Comparison of ENCODE assay signal across 8 cellular contexts in genomic region chr11:2891901-2892214, GRCh38. TPM values are rescaled to one million over a fixed set of nuclear protein-coding genes. Genes with fewer than 3 reads are reported as not detected.
DNase-seq lines count a peak whose midpoint lies in the region; ATAC-seq and TF ChIP-seq lines count a peak whose summit lies in the region.

No MANE protein-coding gene starts in this region.

- CTCF ChIA-PET in activated CD8-positive, alpha-beta memory T cell treated with anti-CD3 and anti-CD28 coated beads, Interleukin-2, amount 10 ng/mL, durations not matched to agents 7 days and 5 days (lab: Charles Lee): interaction anchor here (0.7 to 13.8 kb wide), 22 partner anchors 11 to 491 kb away, joined by 3 to 471 read pairs (median 4); partner anchors contain the start of genes PHLDA2 and TSSC4

- TF ChIP-seq CTCF in astrocyte of the spinal cord (IDR thresholded peaks at IDR 0.05; ENCODE audit: low read depth, low read length): no peak
- TF ChIP-seq CTCF in lung (IDR thresholded peaks at IDR 0.05; ENCODE audit: control extremely low read depth, extremely low read depth): no peak
- TF ChIP-seq CTCF in upper lobe of left lung (IDR thresholded peaks at IDR 0.05): no peak

- H3K4me3 Mint-ChIP-seq in activated CD8-positive, alpha-beta memory T cell treated with anti-CD3 and anti-CD28 coated beads, Interleukin-2, amount 10 ng/mL, durations not matched to agents 7 days and 5 days: peak overlapping the region; percentile 59

- peaks cover 18% of the 10 kb centered on the region for H3K4me1 Mint-ChIP-seq in activated CD8-positive, alpha-beta memory T cell treated with anti-CD3 and anti-CD28 coated beads, Interleukin-2, amount 10 ng/mL, durations not matched to agents 7 days and 5 days

- DNase-seq in activated CD8-positive, alpha-beta memory T cell treated with anti-CD3 and anti-CD28 coated beads, Interleukin-2, amount 10 ng/mL, durations not matched to agents 7 days and 5 days: no peak
- DNase-seq in activated CD8-positive, alpha-beta memory T cell treated with anti-CD3 and anti-CD28 coated beads for 24 hours: no peak
- no peak for DNase-seq in astrocyte of the spinal cord (ENCODE audit: low read depth, low spot score)
- peak; percentile 48 for DNase-seq in lung (ENCODE audit: low spot score)
- no peak for DNase-seq in upper lobe of left lung
- no peak for DNase-seq in HPDE6-E6E7 (ENCODE audit: extremely low spot score)

- H3K36me3 Mint-ChIP-seq in activated CD8-positive, alpha-beta memory T cell treated with anti-CD3 and anti-CD28 coated beads, Interleukin-2, amount 10 ng/mL, durations not matched to agents 7 days and 5 days: no peaks in the 10 kb centered on the region

- H3K27ac Mint-ChIP-seq in activated CD8-positive, alpha-beta memory T cell treated with anti-CD3 and anti-CD28 coated beads, Interleukin-2, amount 10 ng/mL, durations not matched to agents 7 days and 5 days: peak overlapping the region; percentile 64

- TF ChIP-seq POLR2A in upper lobe of left lung (IDR thresholded peaks at IDR 0.05): no peak

- no peaks in the 10 kb centered on the region for H3K9me3 ChIP-seq in lung (ENCODE audit: control insufficient read depth in 2 of 2, insufficient read depth in 1 of 2, low read length in 1 of 2)
- no peaks in the 10 kb centered on the region for H3K9me3 ChIP-seq in upper lobe of left lung

- H3K9me3 Mint-ChIP-seq in activated CD8-positive, alpha-beta memory T cell treated with anti-CD3 and anti-CD28 coated beads, Interleukin-2, amount 10 ng/mL, durations not matched to agents 7 days and 5 days (ENCODE audit: low read depth): no peaks in the 10 kb centered on the region

- peaks cover 9% of the 10 kb centered on the region for H3K27me3 Mint-ChIP-seq in activated CD8-positive, alpha-beta memory T cell treated with anti-CD3 and anti-CD28 coated beads, Interleukin-2, amount 10 ng/mL, durations not matched to agents 7 days and 5 days

- H3K27me3 ChIP-seq in lung (ENCODE audit: control insufficient read depth, insufficient read depth) (no peaks in the 10 kb centered on the region), upper lobe of left lung (no peaks in the 10 kb centered on the region)

- H3K36me3 ChIP-seq in lung (ENCODE audit: control insufficient read depth in 2 of 2, insufficient read depth in 2 of 2, low read length in 2 of 2): no peaks in the 10 kb centered on the region
- no peaks in the 10 kb centered on the region for H3K36me3 ChIP-seq in upper lobe of left lung

- in situ Hi-C loops in astrocyte of the spinal cord (cut with HindIII; ENCODE audit: low sequenced_read_pairs): no loop called here

- no peak overlapping the region for H3K27ac ChIP-seq in lung (ENCODE audit: low read depth in 1 of 2, low read length in 1 of 2)
- peak overlapping the region; percentile 51 to 85 (median 84) for H3K27ac ChIP-seq in upper lobe of left lung

- ATAC-seq in activated CD8-positive, alpha-beta memory T cell treated with anti-CD3 and anti-CD28 coated beads, Interleukin-2, amount 10 ng/mL, durations not matched to agents 7 days and 5 days: no peak
- ATAC-seq in lung (ENCODE audit: insufficient read depth, low FRiP score): no peak
- ATAC-seq in upper lobe of left lung (ENCODE audit: low FRiP score in 2 of 2): no peak
- no peak for ATAC-seq in GM18873 (IDR thresholded peaks at IDR 0.05; ENCODE audit: low FRiP score, unreplicated experiment)
- no peak for ATAC-seq in HG03095 (IDR thresholded peaks at IDR 0.05; ENCODE audit: unreplicated experiment)

- H3K4me3 ChIP-seq in astrocyte of the spinal cord (ENCODE audit: low read depth, low read length): peak overlapping the region; percentile 42
- H3K4me3 ChIP-seq in lung: no peak overlapping the region
- peak overlapping the region; percentile 34 to 60 (median 44) for H3K4me3 ChIP-seq in upper lobe of left lung

- WGBS in lung, 2 donors: 15 to 29% methylated on average over 8 of the region's 8 CpGs
- 13 to 25% methylated on average over 5 to 8 of the region's 8 CpGs for WGBS in upper lobe of left lung, 2 donors

- no peak for TF ChIP-seq EP300 in upper lobe of left lung (IDR thresholded peaks at IDR 0.05)

- H3K4me1 ChIP-seq in lung (ENCODE audit: control insufficient read depth in 2 of 2, insufficient read depth in 2 of 2, low read length in 2 of 2) (peaks cover 0 to 10% of the 10 kb centered on the region in 2 donors), upper lobe of left lung (peaks cover 24 to 41% (median 33%) of the 10 kb centered on the region in 4 donors)

RNA-seq across cellular contexts. Expression of gene CDKN1C, which starts 6.3 kb away (rescaled TPM):
- under 1 TPM; 0.44 to 0.87 TPM for total RNA-seq in activated CD8-positive, alpha-beta memory T cell treated with anti-CD3 and anti-CD28 coated beads, Interleukin-2, amount 10 ng/mL, durations not matched to agents 7 days and 5 days
- total RNA-seq in lung (100 to 1,000 TPM in 1 of 2 donors, 10 to 100 TPM in 1; 29.7 to 123 TPM), upper lobe of left lung (10 to 100 TPM; 23.4 to 71.9 (median 33.6) TPM)
- 10 to 100 TPM in 1 of 2 donors, 1 to 10 TPM in 1; 9.9 to 24.0 TPM for polyA plus RNA-seq in lung

RNA-seq across cellular contexts. Expression of gene PHLDA2, which starts 37.4 kb away (rescaled TPM):
- 1 to 10 TPM; 1.1 to 3.6 TPM for total RNA-seq in activated CD8-positive, alpha-beta memory T cell treated with anti-CD3 and anti-CD28 coated beads, Interleukin-2, amount 10 ng/mL, durations not matched to agents 7 days and 5 days
- total RNA-seq in lung (10 to 100 TPM in 1 of 2 donors, under 1 TPM in 1; 0.60 to 22.0 TPM), upper lobe of left lung (10 to 100 TPM in 4 of 6 donors, 1 to 10 TPM in 1, not detected in 1; 8.6 to 38.9 (median 21.0) TPM)
- 10 to 100 TPM; 24.1 to 49.2 TPM for polyA plus RNA-seq in lung

Comparison
In these comparisons a context has a peak if more than half of its experiments do, and no peak if none do; other contexts are left out.
1. H3K27ac ChIP-seq: peak in upper lobe of left lung (4 of 4); none in lung (0 of 2).
2. RNA of gene CDKN1C, which starts 6.3 kb away (total RNA-seq): 29.7 to 123 TPM in lung and 23.4 to 71.9 TPM in upper lobe of left lung; 0.44 to 0.87 TPM in activated CD8-positive, alpha-beta memory T cell treated with anti-CD3 and anti-CD28 coated beads, Interleukin-2, amount 10 ng/mL, durations not matched to agents 7 days and 5 days; every median in the first group is over 10 times any median in the second.